In genomic region chr3:174253221-174253620, GRCh38 we compare ENCODE assay signal across 23 cellular contexts.
DNase-seq lines count a peak whose midpoint lies in the region; ATAC-seq, FAIRE-seq and TF ChIP-seq lines count a peak whose summit lies in the region.
"Had no signal": no experiment of that assay in that cellular context is flagged by ENCODE, and none has a peak within 500 bp of the region (broad histone marks: within the 10 kb centered on the region; RNA-seq: fewer than 3 reads in every experiment).

No MANE protein-coding gene starts in this region.

- H3K4me2 ChIP-seq in neural progenitor cell, result no peak overlapping the region

- H3K27me3 Mint-ChIP-seq in WTC11 (ENCODE audit: low read depth) (no peaks in the 10 kb centered on the region), neural progenitor cell (ENCODE audit: insufficient read depth, low read depth) (no peaks in the 10 kb centered on the region)

- CTCF ChIA-PET in WTC11 (lab: Charles Lee), result no interaction called here

- peaks cover 17% of the 10 kb centered on the region for H3K9me3 Mint-ChIP-seq in WTC11
- H3K9me3 Mint-ChIP-seq in neural progenitor cell, result peaks cover 7% of the 10 kb centered on the region
- H3K9me3 Mint-ChIP-seq: activated naive CD4-positive, alpha-beta T cell treated with anti-CD3 and anti-CD28 coated beads for 36 hours had no signal

- intact Hi-C loops in posterior cingulate gyrus (cut with DNase I), result no loop called here

- H3K36me3 Mint-ChIP-seq in WTC11, result peaks cover 5% of the 10 kb centered on the region; the same call in 1 of the 2 replicates
- no peaks in the 10 kb centered on the region for H3K36me3 Mint-ChIP-seq in neural progenitor cell

- no peak overlapping the region for H2AFZ ChIP-seq in neural progenitor cell (replicated peaks)

- TF ChIP-seq CTCF in WTC11 (IDR thresholded peaks at IDR 0.05) (no peak), neural progenitor cell (IDR thresholded peaks at IDR 0.05) (no peak)

- no peak for FAIRE-seq in frontal cortex (lab: Jason Lieb, UNC)
- FAIRE-seq: bronchial epithelial cell, D721Med, islet of Langerhans, RCC 7860, small intestine, urothelium cell line had no signal

- no peaks in the 10 kb centered on the region for H3K27me3 ChIP-seq in neural progenitor cell

- H3K27ac Mint-ChIP-seq in WTC11 (peak overlapping the region; percentile 28; the same call in 1 of the 2 replicates), neural progenitor cell (peak overlapping the region; percentile 16)
- H3K27ac Mint-ChIP-seq: activated naive CD4-positive, alpha-beta T cell treated with anti-CD3 and anti-CD28 coated beads for 36 hours had no signal

- peaks cover 6% of the 10 kb centered on the region for H3K36me3 ChIP-seq in neural progenitor cell

- POLR2A ChIA-PET in WTC11 (lab: Charles Lee), result interaction anchor here (1.1 kb wide), 1 partner anchor 29 kb away, joined by 3 read pairs; no protein-coding TSS in a partner anchor

- no peaks in the 10 kb centered on the region for H3K9me3 ChIP-seq in neural progenitor cell (ENCODE audit: low read depth)

- H3K4me3 Mint-ChIP-seq in WTC11 (no peak overlapping the region), neural progenitor cell (no peak overlapping the region)
- H3K4me3 Mint-ChIP-seq: activated naive CD4-positive, alpha-beta T cell treated with anti-CD3 and anti-CD28 coated beads for 36 hours had no signal

- peaks cover 19% of the 10 kb centered on the region for H3K4me1 Mint-ChIP-seq in WTC11
- peaks cover 34% of the 10 kb centered on the region for H3K4me1 Mint-ChIP-seq in neural progenitor cell

- ATAC-seq in WTC11 (0 out of 2 replicates have a peak, but pooled peaks have one; percentile 32), GM19455 (IDR thresholded peaks at IDR 0.05; ENCODE audit: unreplicated experiment) (no peak)

- DNase-seq in Daoy (ENCODE audit: low read depth) (peak; percentile 5), NCI-H2171 treated with DMSO at 0.1 percent for 48 hours (lab: John Stamatoyannopoulos, UW) (peak; percentile 94), WTC11 (ENCODE audit: low spot score) (no peak), neural progenitor cell (ENCODE audit: low spot score) (no peak), posterior cingulate gyrus (no peak), frontal cortex (ENCODE audit: low spot score in 2 of 2) (no peak)
- DNase-seq: activated CD4-positive, alpha-beta T cell treated with anti-CD3 and anti-CD28 coated beads for 4 hours; activated naive CD4-positive, alpha-beta T cell treated with anti-CD3 and anti-CD28 coated beads for 36 hours; activated T-cell treated with anti-CD3 and anti-CD28 coated beads, Interleukin-2, amount 50 U/mL, for 48 hours; amniotic stem cell; cortex of kidney; IMR-90; midbrain; NCI-H1092 treated with DMSO at 0.1 percent for 48 hours; NCI-H510A; small intestine; stimulated activated CD4-positive, alpha-beta T cell treated with anti-CD3 and anti-CD28 coated beads, Interleukin-2, amount 100 ng/mL, for 24 hours had no signal

- H3K79me2 ChIP-seq in neural progenitor cell (ENCODE audit: low read depth), result no peaks in the 10 kb centered on the region

- H3K27ac ChIP-seq in neural progenitor cell, result no peak overlapping the region

- no peaks in the 10 kb centered on the region for H3F3A ChIP-seq in neural progenitor cell (ENCODE audit: low read depth)

- no peak overlapping the region for H3K4me3 ChIP-seq in neural progenitor cell

- peaks cover 5% of the 10 kb centered on the region for H3K4me1 ChIP-seq in neural progenitor cell

- no peak overlapping the region for H3K9ac ChIP-seq in neural progenitor cell

- no peaks in the 10 kb centered on the region for H4K20me1 ChIP-seq in neural progenitor cell (ENCODE audit: low read depth)

TF ChIP-seq in WTC11, 78 proteins besides CTCF, POLR2A, EP300 and RAD21:
- TF ChIP-seq NFYB (CRISPR knock-in tag; conservative IDR thresholded peaks at IDR 0.05; ENCODE audit: low read depth) (no peak), ESRRA (CRISPR knock-in tag; IDR thresholded peaks at IDR 0.05; ENCODE audit: borderline replicate concordance) (no peak), OVOL2 (CRISPR knock-in tag; IDR thresholded peaks at IDR 0.05; ENCODE audit: borderline replicate concordance) (no peak), ZNF425 (CRISPR knock-in tag; conservative IDR thresholded peaks at IDR 0.05) (no peak), ARID4B (CRISPR knock-in tag; IDR thresholded peaks at IDR 0.05; ENCODE audit: borderline replicate concordance) (no peak), PRDM15 (CRISPR knock-in tag; IDR thresholded peaks at IDR 0.05) (no peak), ATF1 (CRISPR knock-in tag; IDR thresholded peaks at IDR 0.05) (no peak)

Comparison
In these comparisons a context has a peak if more than half of its experiments do, and no peak if none do; other contexts are left out.
1. DNase-seq: peak in Daoy (single experiment) and NCI-H2171 treated with DMSO at 0.1 percent for 48 hours (single experiment); none in WTC11 (single experiment), neural progenitor cell (single experiment), posterior cingulate gyrus (0 of 10) and frontal cortex (0 of 2).